In genomic region chr16:10257642-10258251, GRCh38 we compare ENCODE assay signal across 1 cellular context.
A peak's percentile ranks its signal among the peaks of the same experiment; 100 is the strongest.
TF ChIP-seq lines count a peak whose summit lies in the region.
"Not testable (repeated sequence)": the region's sequence is repeated elsewhere in the genome, so short reads cannot be mapped to it uniquely, and the experiment has no call there.

No MANE protein-coding gene starts in this region.

TF ChIP-seq in HepG2, 621 proteins besides CTCF, POLR2A, EP300 and RAD21 (continued from another document and continues in another):
- TF ChIP-seq UBTF (CRISPR knock-in tag; IDR thresholded peaks at IDR 0.05) (0 out of 2 replicates have a peak, but pooled peaks have one; percentile 9), KMT2A (CRISPR knock-in tag; IDR thresholded peaks at IDR 0.05) (peak; percentile 17; the same call in 1 of the 2 replicates), ZNF83 (CRISPR knock-in tag; IDR thresholded peaks at IDR 0.05; ENCODE audit: borderline replicate concordance) (0 out of 2 replicates have a peak, but pooled peaks have one; percentile 14), THRA (CRISPR knock-in tag; IDR thresholded peaks at IDR 0.05; ENCODE audit: borderline replicate concordance) (peak; percentile 88; the same call in 1 of the 2 replicates), ZNF263 (CRISPR knock-in tag; IDR thresholded peaks at IDR 0.05) (peak; percentile 73; the same call in 1 of the 2 replicates), BCL6 (CRISPR knock-in tag; IDR thresholded peaks at IDR 0.05) (0 out of 2 replicates have a peak, but pooled peaks have one; percentile 41), STAT6 (CRISPR knock-in tag; IDR thresholded peaks at IDR 0.05; ENCODE audit: borderline replicate concordance) (0 out of 2 replicates have a peak, but pooled peaks have one; percentile 43), ZNF639 (CRISPR knock-in tag; conservative IDR thresholded peaks at IDR 0.05) (peak; percentile 20; the same call in 1 of the 2 replicates), ZNF770 (CRISPR knock-in tag; IDR thresholded peaks at IDR 0.05) (peak; percentile 97), KDM1A (CRISPR knock-in tag; IDR thresholded peaks at IDR 0.05) (peak; percentile 57), NR2F1 (CRISPR knock-in tag; IDR thresholded peaks at IDR 0.05) (0 out of 4 replicates have a peak, but pooled peaks of 1 of the 2 experiments have one; percentile 11), RELA (CRISPR knock-in tag; IDR thresholded peaks at IDR 0.05) (0 out of 2 replicates have a peak, but pooled peaks have one; percentile 64), PHF21A (CRISPR knock-in tag; IDR thresholded peaks at IDR 0.05) (peak; percentile 12; the same call in 1 of the 2 replicates), ZNF800 (CRISPR knock-in tag; IDR thresholded peaks at IDR 0.05) (0 out of 2 replicates have a peak, but pooled peaks have one; percentile 26), ZSCAN9 (CRISPR knock-in tag; IDR thresholded peaks at IDR 0.05; ENCODE audit: borderline replicate concordance) (0 out of 2 replicates have a peak, but pooled peaks have one; percentile 22), ISL2 (CRISPR knock-in tag; IDR thresholded peaks at IDR 0.05) (peak; percentile 51; the same call in 1 of the 2 replicates), ZNF619 (CRISPR knock-in tag; IDR thresholded peaks at IDR 0.05) (peak; percentile 85; the same call in 1 of the 2 replicates), SALL1 (CRISPR knock-in tag; IDR thresholded peaks at IDR 0.05) (peak; percentile 81), YY1 (IDR thresholded peaks at IDR 0.05; ENCODE audit: insufficient read depth, insufficient replicate concordance, low read depth, low read length) (peak; percentile 8), ZGPAT (CRISPR knock-in tag; IDR thresholded peaks at IDR 0.05) (peak; percentile 62; the same call in 1 of the 2 replicates), SNAPC2 (CRISPR knock-in tag; IDR thresholded peaks at IDR 0.05) (peak; percentile 35; the same call in 1 of the 2 replicates), NCOA2 (CRISPR knock-in tag; IDR thresholded peaks at IDR 0.05) (peak; percentile 46; the same call in 1 of the 2 replicates), ZNF136 (CRISPR knock-in tag; IDR thresholded peaks at IDR 0.05; ENCODE audit: low read depth) (0 out of 2 replicates have a peak, but pooled peaks have one; percentile 27), DMAP1 (CRISPR knock-in tag; IDR thresholded peaks at IDR 0.05) (0 out of 2 replicates have a peak, but pooled peaks have one; percentile 27), SMAD1 (CRISPR knock-in tag; IDR thresholded peaks at IDR 0.05; ENCODE audit: borderline replicate concordance, low read depth) (0 out of 2 replicates have a peak, but pooled peaks have one; percentile 80), ZNF121 (CRISPR knock-in tag; IDR thresholded peaks at IDR 0.05) (peak; percentile 66), ZBTB49 (CRISPR knock-in tag; IDR thresholded peaks at IDR 0.05; ENCODE audit: borderline replicate concordance) (0 out of 2 replicates have a peak, but pooled peaks have one; percentile 17), ZNF878 (CRISPR knock-in tag; IDR thresholded peaks at IDR 0.05) (peak; percentile 54; the same call in 1 of the 2 replicates), FOXP1 (CRISPR knock-in tag; IDR thresholded peaks at IDR 0.05) (peak; percentile 72), ARID5B (CRISPR knock-in tag; IDR thresholded peaks at IDR 0.05) (peak; percentile 80)
- TF ChIP-seq FOXP1 (IDR thresholded peaks at IDR 0.05), result not testable (repeated sequence)
